Comparison of ENCODE assay signal across 12 cellular contexts in genomic region chr7:37921876-37922275, GRCh38. TPM values are rescaled to one million over a fixed set of nuclear protein-coding genes. Genes with fewer than 3 reads are reported as not detected.
A peak's percentile ranks its signal among the peaks of the same experiment; 100 is the strongest.
DNase-seq lines count a peak whose midpoint lies in the region; ATAC-seq, FAIRE-seq and TF ChIP-seq lines count a peak whose summit lies in the region.
"Had no signal": no experiment of that assay in that cellular context is flagged by ENCODE, and none has a peak within 500 bp of the region (broad histone marks: within the 10 kb centered on the region; RNA-seq: fewer than 3 reads in every experiment).

No MANE protein-coding gene starts in this region.

- peaks cover 12% of the 10 kb centered on the region for H3K4me1 ChIP-seq in cardiac muscle cell (ENCODE audit: low read depth)
- peaks cover 9 to 14% of the 10 kb centered on the region in 2 experiments; a peak in 4 of 5 replicates for H3K4me1 ChIP-seq in K562 (replicated peaks in 1 of 2; ENCODE audit: control insufficient read depth in 2 of 2, insufficient read depth in 2 of 2, low read length in 2 of 2)
- peaks cover 1% of the 10 kb centered on the region for H3K4me1 ChIP-seq in mesenchymal stem cell (ENCODE audit: control insufficient read depth, insufficient read depth, low read depth, low read length)
- peaks cover 7% of the 10 kb centered on the region for H3K4me1 ChIP-seq in upper lobe of right lung
- peaks cover 26 to 28% of the 10 kb centered on the region in 2 donors for H3K4me1 ChIP-seq in thyroid gland

- H2AFZ ChIP-seq in K562 (ENCODE audit: low read depth, low read length), result peak overlapping the region; percentile 94
- H2AFZ ChIP-seq in mesenchymal stem cell (ENCODE audit: low read depth, low read length), result no peak overlapping the region

- peak overlapping the region; percentile 26; the same call in 1 of the 2 replicates for H3K4me2 ChIP-seq in K562 (ENCODE audit: insufficient read depth, low read length)
- H3K4me2 ChIP-seq in mesenchymal stem cell (ENCODE audit: low read length, poor library complexity, severe bottlenecking), result no peak overlapping the region

- POLR2A ChIA-PET in K562 (lab: Yijun Ruan, JAX), result no interaction called here

- FAIRE-seq in K562 (lab: Jason Lieb, UNC), result peak; percentile 68

- TF ChIP-seq EP300 in K562 (IDR thresholded peaks at IDR 0.05; ENCODE audit: low read length), result no peak

- no peak for TF ChIP-seq CTCF in cardiac muscle cell (IDR thresholded peaks at IDR 0.05; ENCODE audit: low read depth, low read length)
- TF ChIP-seq CTCF in K562 (IDR thresholded peaks at IDR 0.05 in 2 of 3, conservative IDR thresholded peaks at IDR 0.05 in 1 of 3; ENCODE audit: insufficient read depth in 2 of 3, low read depth in 1 of 3, low read length in 3 of 3), result no peak
- TF ChIP-seq CTCF in upper lobe of right lung (IDR thresholded peaks at IDR 0.05), result no peak
- TF ChIP-seq CTCF in thyroid gland (IDR thresholded peaks at IDR 0.05), result no peak

- peaks cover 28% of the 10 kb centered on the region for H3K27me3 ChIP-seq in cardiac muscle cell
- no peaks in the 10 kb centered on the region for H3K27me3 ChIP-seq in K562 (ENCODE audit: control insufficient read depth in 2 of 2, insufficient read depth in 2 of 2, low read length in 2 of 2)
- H3K27me3 ChIP-seq in mesenchymal stem cell (ENCODE audit: control insufficient read depth in 1 of 2, insufficient read depth in 1 of 2, low read length in 2 of 2), result peaks cover 0 to 14% of the 10 kb centered on the region in 2 experiments
- H3K27me3 ChIP-seq in upper lobe of right lung, result no peaks in the 10 kb centered on the region
- no peaks in the 10 kb centered on the region for H3K27me3 ChIP-seq in thyroid gland

- no peak overlapping the region for H3K18ac ChIP-seq in mesenchymal stem cell (ENCODE audit: low read depth in 1 of 2, low read length in 2 of 2)

- intact Hi-C loops in cardiac septum (cut with DNase I), result loop anchor here (5.0 kb wide), 1 partner anchor 255 kb away; the partner anchor contains the start of gene STARD3NL
- intact Hi-C loops in K562 (cut with micrococcal nuclease), result no loop called here
- intact Hi-C loops in upper lobe of right lung (cut with DNase I), result no loop called here
- intact Hi-C loops in thyroid gland (cut with DNase I), result no loop called here

- H3K23ac ChIP-seq in mesenchymal stem cell (ENCODE audit: low read length in 2 of 2), result no peak overlapping the region

- no peaks in the 10 kb centered on the region for H3K9me3 ChIP-seq in cardiac muscle cell (ENCODE audit: low read depth)
- H3K9me3 ChIP-seq in K562 (replicated peaks; ENCODE audit: control insufficient read depth, insufficient read depth, low read depth, low read length), result no peaks in the 10 kb centered on the region
- H3K9me3 ChIP-seq in mesenchymal stem cell (ENCODE audit: control insufficient read depth, low read length), result no peaks in the 10 kb centered on the region
- H3K9me3 ChIP-seq in upper lobe of right lung, result no peaks in the 10 kb centered on the region
- H3K9me3 ChIP-seq in thyroid gland, result no peaks in the 10 kb centered on the region

- no peaks in the 10 kb centered on the region for H4K20me1 ChIP-seq in K562 (replicated peaks; ENCODE audit: control insufficient read depth, insufficient read depth, low read length)

- H4K91ac ChIP-seq in mesenchymal stem cell (ENCODE audit: low read length), result no peak overlapping the region

- in situ Hi-C loops in K562 (cut with MboI), result no loop called here

- H3K27ac ChIP-seq in cardiac muscle cell (no peak overlapping the region), K562 (ENCODE audit: extremely low read depth, low read depth, low read length) (peak overlapping the region; percentile 64; the same call in 2 of the 3 replicates), mesenchymal stem cell (ENCODE audit: low read length, poor library complexity, severe bottlenecking) (no peak overlapping the region), upper lobe of right lung (peak overlapping the region; percentile 90), thyroid gland (peak overlapping the region in 1 of 3 donors; percentile 98)

- H3K9ac ChIP-seq in K562 (ENCODE audit: insufficient read depth in 1 of 2, low read depth in 2 of 2, low read length in 2 of 2), result peak overlapping the region in 1 of 2 experiments; percentile 28; a peak in 1 of 4 replicates
- H3K9ac ChIP-seq in mesenchymal stem cell (ENCODE audit: low read length), result peak overlapping the region; percentile 91

- H2BK15ac ChIP-seq in mesenchymal stem cell (ENCODE audit: low read depth, poor library complexity, severe bottlenecking), result no peak overlapping the region

- 12% methylated on average over 4 of the region's 4 CpGs for WGBS in K562 (ENCODE audit: insufficient coverage, low coverage, missing lambda C conversion rate)
- 78% methylated on average over 3 of the region's 4 CpGs for WGBS in mesenchymal stem cell
- WGBS in thyroid gland, 2 donors, result 89 to 90% methylated on average over 4 of the region's 4 CpGs

- no peak for TF ChIP-seq POLR2A in K562 (conservative IDR thresholded peaks at IDR 0.05)
- TF ChIP-seq POLR2A in thyroid gland (IDR thresholded peaks at IDR 0.05), result no peak

- H3K4ac ChIP-seq in mesenchymal stem cell (ENCODE audit: low read depth in 1 of 2, low read length in 2 of 2), result no peak overlapping the region

- H3K79me2 ChIP-seq in K562 (ENCODE audit: control insufficient read depth, insufficient read depth, low read length), result no peaks in the 10 kb centered on the region

- H3K4me3 ChIP-seq in cardiac muscle cell (peak overlapping the region; percentile 55), K562 (no peak overlapping the region), mesenchymal stem cell (ENCODE audit: insufficient read depth in 1 of 2, low read depth in 1 of 2, low read length in 2 of 2) (peak overlapping the region in 1 of 2 experiments; percentile 87), upper lobe of right lung (peak overlapping the region; percentile 64), thyroid gland (replicated peaks in 1 of 3) (peak overlapping the region in 1 of 3 donors; percentile 64)

- H3K79me1 ChIP-seq in mesenchymal stem cell (replicated peaks; ENCODE audit: low read length, poor library complexity, severe bottlenecking), result peaks cover 16% of the 10 kb centered on the region

- H3K14ac ChIP-seq in mesenchymal stem cell (ENCODE audit: low read length in 2 of 2), result no peak overlapping the region

- no peak overlapping the region for H2AK5ac ChIP-seq in mesenchymal stem cell (ENCODE audit: low read length, severe bottlenecking)

- ATAC-seq in K562 (no peak), upper lobe of right lung (no peak)

- TF ChIP-seq RAD21 in K562 (CRISPR knock-in tag; conservative IDR thresholded peaks at IDR 0.05 in 1 of 2, IDR thresholded peaks at IDR 0.05 in 1 of 2), result no peak

- H2BK5ac ChIP-seq in mesenchymal stem cell (ENCODE audit: low read depth, low read length, poor library complexity, severe bottlenecking), result no peak overlapping the region

- DNase-seq in cardiac muscle cell (ENCODE audit: low read depth in 1 of 2, low spot score in 1 of 2), result no peak
- DNase-seq in cardiac septum (ENCODE audit: low spot score), result no peak
- DNase-seq in K562 (ENCODE audit: extremely low read depth in 1 of 4, low spot score in 3 of 4), result no peak
- DNase-seq in mesenchymal stem cell, result no peak
- DNase-seq in upper lobe of right lung, result no peak
- no peak for DNase-seq in GM19238 (ENCODE audit: insufficient read length, low spot score)
- no peak for DNase-seq in thyroid gland
- DNase-seq in hepatic stellate cell (ENCODE audit: low spot score), result no peak
- DNase-seq: activated B cell treated with CpG ODN at 0.5 μM for 24 hours; stimulated activated CD4-positive, alpha-beta T cell treated with anti-CD3 and anti-CD28 coated beads, Interleukin-4, amount 100 ng/mL, for 4 hours had no signal

- H3K9me1 ChIP-seq in K562 (ENCODE audit: control insufficient read depth, insufficient read depth, low read length), result no peaks in the 10 kb centered on the region

- H2BK120ac ChIP-seq in mesenchymal stem cell (ENCODE audit: low read depth, low read length), result no peak overlapping the region

- H2BK12ac ChIP-seq in mesenchymal stem cell (ENCODE audit: low read length in 2 of 2), result no peak overlapping the region

- CTCF ChIA-PET in K562 (lab: Yijun Ruan, JAX; ENCODE audit: low intra/inter-chr PET ratio), result no interaction called here

- BruUV-seq in K562 (replicated peaks; lab: Mats Ljungman, UMichigan), result no TSS peak

- H3K36me3 ChIP-seq in cardiac muscle cell, result no peaks in the 10 kb centered on the region
- H3K36me3 ChIP-seq in K562 (ENCODE audit: control insufficient read depth, insufficient read depth, low read length), result no peaks in the 10 kb centered on the region
- no peaks in the 10 kb centered on the region for H3K36me3 ChIP-seq in mesenchymal stem cell (ENCODE audit: control insufficient read depth in 1 of 2, insufficient read depth in 2 of 2, low read depth in 1 of 2, low read length in 2 of 2)
- no peaks in the 10 kb centered on the region for H3K36me3 ChIP-seq in upper lobe of right lung
- H3K36me3 ChIP-seq in thyroid gland, result no peaks in the 10 kb centered on the region

- H4K8ac ChIP-seq in mesenchymal stem cell (ENCODE audit: low read length), result no peak overlapping the region

RNA-seq across cellular contexts. Expression of gene EPDR1, which starts 1.4 kb away (rescaled TPM):
- total RNA-seq in cardiac muscle cell, result 51.9 and 78.6 TPM in 2 replicates
- polyA plus RNA-seq in cardiac muscle cell, result 42.7 and 44.2 TPM in 2 replicates
- 38.7 TPM for total RNA-seq in cardiac septum
- not detected in 2 replicates for total RNA-seq in K562 (2011; cell fraction: chromatin; rRNA removed; ENCODE audit: low replicate concordance)
- total RNA-seq in K562 (2011; cell fraction: nucleolus; rRNA removed), result not detected in 2 replicates
- total RNA-seq in K562 (2011; cell fraction: nucleoplasm; rRNA removed), result not detected in 2 replicates
- not detected in 2 replicates for total RNA-seq in K562 (2014; rRNA removed)
- not detected in 2 replicates for total RNA-seq in K562 (2014; rRNA removed; fragmentation: Illumina TruSeq; extraction: Trizol)
- not detected in 2 replicates for total RNA-seq in K562 (2015; rRNA removed; fragmentation: Illumina TruSeq; extraction: Trizol)
- 0.11 and 0.22 TPM in 2 replicates for total RNA-seq in K562 (2021)
- polyA plus RNA-seq in K562 (2011; rRNA removed), result not detected in 2 replicates
- polyA plus RNA-seq in K562 (2011; cell fraction: cytosol; rRNA removed), result not detected in 2 replicates
- polyA plus RNA-seq in K562 (2011; cell fraction: nucleus; rRNA removed), result not detected in 2 replicates
- polyA plus RNA-seq in K562 (2012), result not detected in 2 replicates
- polyA plus RNA-seq in K562 (2014; fragmentation: Illumina TruSeq; extraction: Trizol), result not detected in 2 replicates
- polyA plus RNA-seq in K562 (2014; fragmentation: Nextera tagmentation; extraction: Ambion mirVana), result under 1 TPM in 1 of 2 experiments, not detected in 1; 0.01 TPM
- not detected in 2 replicates for polyA plus RNA-seq in K562 (2014; rRNA removed)
- not detected in 2 replicates for polyA minus RNA-seq in K562 (2011; rRNA and poly(A)+ RNA removed)
- not detected in 2 replicates for polyA minus RNA-seq in K562 (2011; cell fraction: cytosol; rRNA and poly(A)+ RNA removed)
- polyA minus RNA-seq in K562 (2011; cell fraction: nucleus; rRNA and poly(A)+ RNA removed), result not detected in 2 replicates
- polyA plus RNA-seq in mesenchymal stem cell (2013, experiment 1 of 2), result 5.9 TPM
- 6.6 TPM for polyA plus RNA-seq in mesenchymal stem cell (2013, experiment 2 of 2)
- total RNA-seq in upper lobe of right lung, result 70.3 TPM
- total RNA-seq in thyroid gland, result 100 to 1,000 TPM in 1 of 4 donors, 10 to 100 TPM in 3; 66.9 to 105 (median 77.3) TPM
- total RNA-seq: OCI-LY7 had no signal

RNA-seq across cellular contexts. Expression of gene SFRP4, which starts 5.3 kb away (rescaled TPM):
- 4.6 and 4.7 TPM in 2 replicates for total RNA-seq in cardiac muscle cell
- 7.5 and 8.6 TPM in 2 replicates for polyA plus RNA-seq in cardiac muscle cell
- 15.0 TPM for total RNA-seq in cardiac septum
- total RNA-seq in K562 (2011; cell fraction: chromatin; rRNA removed; ENCODE audit: low replicate concordance), result not detected in 2 replicates
- not detected in 2 replicates for total RNA-seq in K562 (2011; cell fraction: nucleolus; rRNA removed)
- total RNA-seq in K562 (2011; cell fraction: nucleoplasm; rRNA removed), result not detected in 2 replicates
- total RNA-seq in K562 (2014; rRNA removed), result not detected in 2 replicates
- total RNA-seq in K562 (2014; rRNA removed; fragmentation: Illumina TruSeq; extraction: Trizol), result not detected in 2 replicates
- total RNA-seq in K562 (2015; rRNA removed; fragmentation: Illumina TruSeq; extraction: Trizol), result not detected in 2 replicates
- not detected in 2 replicates for total RNA-seq in K562 (2021)
- polyA plus RNA-seq in K562 (2011; rRNA removed), result not detected in 2 replicates
- polyA plus RNA-seq in K562 (2011; cell fraction: cytosol; rRNA removed), result not detected in 2 replicates
- polyA plus RNA-seq in K562 (2011; cell fraction: nucleus; rRNA removed), result not detected in 2 replicates
- not detected in 2 replicates for polyA plus RNA-seq in K562 (2012)
- not detected in 2 replicates for polyA plus RNA-seq in K562 (2014; fragmentation: Illumina TruSeq; extraction: Trizol)
- not detected for polyA plus RNA-seq in K562 (2014; fragmentation: Nextera tagmentation; extraction: Ambion mirVana)
- polyA plus RNA-seq in K562 (2014; rRNA removed), result 0.05 TPM in 1 of 2 replicates, not detected in the other
- polyA minus RNA-seq in K562 (2011; rRNA and poly(A)+ RNA removed), result not detected in 2 replicates
- not detected in 2 replicates for polyA minus RNA-seq in K562 (2011; cell fraction: cytosol; rRNA and poly(A)+ RNA removed)
- polyA minus RNA-seq in K562 (2011; cell fraction: nucleus; rRNA and poly(A)+ RNA removed), result not detected in 2 replicates
- polyA plus RNA-seq in mesenchymal stem cell (2013, experiment 1 of 2), result not detected
- polyA plus RNA-seq in mesenchymal stem cell (2013, experiment 2 of 2), result not detected
- total RNA-seq in upper lobe of right lung, result 6.7 TPM
- 10 to 100 TPM in 2 of 4 donors, 1 to 10 TPM in 2; 1.8 to 21.8 (median 9.7) TPM for total RNA-seq in thyroid gland
- total RNA-seq: activated B cell treated with CpG ODN at 0.5 μM for 24 hours, mononuclear cell, OCI-LY7 had no signal

Comparison
In these comparisons a context has a peak if more than half of its experiments do, and no peak if none do; other contexts are left out.
1. H3K27ac ChIP-seq: peak in K562 (single experiment) and upper lobe of right lung (single experiment); none in cardiac muscle cell (single experiment) and mesenchymal stem cell (single experiment).
2. RNA of gene EPDR1, which starts 1.4 kb away (total RNA-seq): 66.9 to 105 TPM in thyroid gland, 70.3 TPM in upper lobe of right lung (single experiment), 51.9 to 78.6 TPM in cardiac muscle cell and 38.7 TPM in cardiac septum (single experiment); 0.11 to 0.22 TPM in K562; every median in the first group is over 10 times any median in the second.